1 cellular context compared by ENCODE assay signal in the genomic region with DNA sequence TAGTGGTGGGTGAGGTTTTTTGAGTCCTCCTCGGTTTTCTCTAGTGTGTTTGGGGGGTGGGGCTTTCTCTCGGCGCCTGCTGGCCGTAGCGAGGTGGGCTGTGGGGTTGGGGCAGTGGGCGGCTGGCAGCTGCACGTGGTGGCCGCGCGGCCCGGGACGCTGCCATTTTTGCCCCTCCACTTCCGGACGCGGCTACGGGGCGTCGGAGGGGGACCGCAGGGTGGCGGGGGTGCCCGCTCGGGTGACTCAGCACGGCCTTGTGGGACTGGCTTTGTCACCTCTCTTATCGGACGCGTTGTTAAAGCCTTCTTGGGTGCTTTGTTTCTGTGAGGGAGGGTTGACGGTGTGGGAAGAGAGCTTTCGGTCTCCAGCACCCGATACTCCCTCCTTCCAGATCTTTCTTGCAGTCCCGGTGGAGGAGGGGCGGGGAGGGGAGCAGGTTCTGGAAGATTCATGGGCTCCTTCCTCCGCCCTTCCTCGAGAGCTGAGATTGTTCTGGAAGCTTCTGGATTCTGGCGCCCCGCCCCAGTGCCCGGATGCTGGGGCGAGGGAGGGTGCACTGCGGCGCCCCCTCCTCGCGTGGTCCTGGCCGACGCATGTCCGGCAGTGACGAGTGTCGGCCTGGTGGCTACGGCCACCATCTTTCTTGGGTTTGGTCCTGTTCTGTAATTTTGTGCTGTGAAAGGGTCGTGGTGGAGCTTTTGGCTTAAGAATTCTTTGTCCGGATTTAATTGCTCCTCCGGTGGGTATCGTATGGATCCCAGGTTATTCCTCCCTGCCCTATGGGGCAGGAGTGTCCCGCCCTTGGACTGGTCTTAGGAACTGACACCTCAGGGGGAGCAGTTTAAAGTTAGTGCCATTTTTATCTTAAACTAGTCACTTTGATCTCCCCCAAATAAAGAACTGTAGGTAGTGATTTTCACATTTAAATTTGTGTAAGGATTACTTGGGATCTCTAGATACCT.
TF ChIP-seq lines count a peak whose summit lies in the region.

No MANE protein-coding gene starts in this region.

TF ChIP-seq in K562, 482 proteins besides CTCF, POLR2A, EP300 and RAD21 (continued from another document and continues in another):
- TF ChIP-seq HOMEZ (CRISPR knock-in tag; IDR thresholded peaks at IDR 0.05) (no peak), NFIC (IDR thresholded peaks at IDR 0.05) (no peak), POU5F1 (IDR thresholded peaks at IDR 0.05; ENCODE audit: borderline replicate concordance, low read depth, low read length, partially characterized antibody) (peak; percentile 69), PHB (CRISPR knock-in tag; IDR thresholded peaks at IDR 0.05) (peak; percentile 71), KDM1A (IDR thresholded peaks at IDR 0.05) (peak in 1 of 2 experiments; percentile 58; a peak in 1 of 4 replicates), BCOR (IDR thresholded peaks at IDR 0.05) (0 out of 2 replicates have a peak, but pooled peaks have one; percentile 3), CHD1 (IDR thresholded peaks at IDR 0.05; ENCODE audit: low read length) (peak; percentile 97), MCM2 (IDR thresholded peaks at IDR 0.05; ENCODE audit: low read depth) (no peak), NFRKB (IDR thresholded peaks at IDR 0.05; ENCODE audit: low read depth) (peak; percentile 92), RFX5 (IDR thresholded peaks at IDR 0.05; ENCODE audit: low read depth, low read length) (no peak), FIP1L1 (IDR thresholded peaks at IDR 0.05; ENCODE audit: low read depth, low read length, poor library complexity, severe bottlenecking) (peak; percentile 87), ZNF695 (CRISPR knock-in tag; IDR thresholded peaks at IDR 0.05) (no peak), ZFP30 (CRISPR knock-in tag; IDR thresholded peaks at IDR 0.05; ENCODE audit: borderline replicate concordance) (no peak), RBM14 (IDR thresholded peaks at IDR 0.05; ENCODE audit: borderline replicate concordance, insufficient read depth, low read depth, low read length) (peak; percentile 91; the same call in 1 of the 2 replicates), RBM39 (optimal IDR thresholded peaks at IDR 0.05; ENCODE audit: low read depth, low read length) (peak; percentile 64), MCM3 (IDR thresholded peaks at IDR 0.05) (no peak), DDX20 (tag; IDR thresholded peaks at IDR 0.05; ENCODE audit: low read depth) (no peak), MCM7 (IDR thresholded peaks at IDR 0.05) (peak in 1 of 2 experiments; percentile 4; a peak in 1 of 4 replicates), ARHGAP35 (IDR thresholded peaks at IDR 0.05; ENCODE audit: partially characterized antibody) (no peak), ZMIZ1 (IDR thresholded peaks at IDR 0.05; ENCODE audit: low read depth in 2 of 2, low read length in 2 of 2) (peak in 1 of 2 experiments; percentile 54; a peak in 2 of 4 replicates), TRIM28 (IDR thresholded peaks at IDR 0.05) (no peak), CUX1 (CRISPR knock-in tag; IDR thresholded peaks at IDR 0.05) (peak; percentile 84; the same call in 1 of the 2 replicates), POLR3A (IDR thresholded peaks at IDR 0.05; ENCODE audit: borderline replicate concordance, extremely low read depth, insufficient read depth, insufficient read length) (no peak), ZNF444 (CRISPR knock-in tag; IDR thresholded peaks at IDR 0.05) (no peak), ARID1B (IDR thresholded peaks at IDR 0.05) (peak; percentile 78), CXXC5 (CRISPR knock-in tag; IDR thresholded peaks at IDR 0.05) (peak; percentile 78), HNRNPL (IDR thresholded peaks at IDR 0.05; ENCODE audit: low read depth, low read length) (peak; percentile 93), ZNF12 (CRISPR knock-in tag; IDR thresholded peaks at IDR 0.05) (no peak), MTA3 (IDR thresholded peaks at IDR 0.05; ENCODE audit: borderline replicate concordance) (no peak; the same call in none of the 2 replicates), PHTF2 (CRISPR knock-in tag; IDR thresholded peaks at IDR 0.05) (no peak), SP1 (CRISPR knock-in tag; IDR thresholded peaks at IDR 0.05) (no peak), WHSC1 (IDR thresholded peaks at IDR 0.05; ENCODE audit: low read length) (no peak), ELK3 (CRISPR knock-in tag; IDR thresholded peaks at IDR 0.05) (0 out of 2 replicates have a peak, but pooled peaks have one; percentile 32), L3MBTL2 (IDR thresholded peaks at IDR 0.05) (peak; percentile 51), CGGBP1 (CRISPR knock-in tag; IDR thresholded peaks at IDR 0.05) (0 out of 2 replicates have a peak, but pooled peaks have one; percentile 18), ZNF586 (CRISPR knock-in tag; conservative IDR thresholded peaks at IDR 0.05) (no peak; the same call in 1 of the 2 replicates), STAG1 (CRISPR knock-in tag; IDR thresholded peaks at IDR 0.05; ENCODE audit: borderline replicate concordance) (peak; percentile 8; the same call in 1 of the 2 replicates), CHCHD3 (CRISPR knock-in tag; IDR thresholded peaks at IDR 0.05) (no peak), SMC3 (conservative IDR thresholded peaks at IDR 0.05; ENCODE audit: insufficient read depth, low read depth, low read length) (no peak), TSC22D4 (tag; IDR thresholded peaks at IDR 0.05) (no peak), ASH1L (IDR thresholded peaks at IDR 0.05; ENCODE audit: borderline replicate concordance, low read depth, partially characterized antibody) (no peak), E2F3 (CRISPR knock-in tag; IDR thresholded peaks at IDR 0.05) (peak; percentile 68), ZNF507 (tag; conservative IDR thresholded peaks at IDR 0.05) (no peak), U2AF2 (optimal IDR thresholded peaks at IDR 0.05; ENCODE audit: low read depth, low read length) (no peak), NFXL1 (CRISPR knock-in tag; IDR thresholded peaks at IDR 0.05) (0 out of 2 replicates have a peak, but pooled peaks have one; percentile 7), HNRNPH1 (optimal IDR thresholded peaks at IDR 0.05; ENCODE audit: low read depth, low read length) (peak; percentile 91), MAFG (tag; conservative IDR thresholded peaks at IDR 0.05) (peak; percentile 91), C11orf30 (IDR thresholded peaks at IDR 0.05; ENCODE audit: low read depth) (peak; percentile 95), ZNF274 (IDR thresholded peaks at IDR 0.05; ENCODE audit: borderline replicate concordance, low read depth, low read length) (peak; percentile 47; the same call in 1 of the 2 replicates)
- TF ChIP-seq, protein P1, sequence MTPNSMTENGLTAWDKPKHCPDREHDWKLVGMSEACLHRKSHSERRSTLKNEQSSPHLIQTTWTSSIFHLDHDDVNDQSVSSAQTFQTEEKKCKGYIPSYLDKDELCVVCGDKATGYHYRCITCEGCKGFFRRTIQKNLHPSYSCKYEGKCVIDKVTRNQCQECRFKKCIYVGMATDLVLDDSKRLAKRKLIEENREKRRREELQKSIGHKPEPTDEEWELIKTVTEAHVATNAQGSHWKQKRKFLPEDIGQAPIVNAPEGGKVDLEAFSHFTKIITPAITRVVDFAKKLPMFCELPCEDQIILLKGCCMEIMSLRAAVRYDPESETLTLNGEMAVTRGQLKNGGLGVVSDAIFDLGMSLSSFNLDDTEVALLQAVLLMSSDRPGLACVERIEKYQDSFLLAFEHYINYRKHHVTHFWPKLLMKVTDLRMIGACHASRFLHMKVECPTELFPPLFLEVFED (CRISPR knock-in tag; conservative IDR thresholded peaks at IDR 0.05), result no peak; the same call in 1 of the 2 replicates
- TF ChIP-seq, protein P2, sequence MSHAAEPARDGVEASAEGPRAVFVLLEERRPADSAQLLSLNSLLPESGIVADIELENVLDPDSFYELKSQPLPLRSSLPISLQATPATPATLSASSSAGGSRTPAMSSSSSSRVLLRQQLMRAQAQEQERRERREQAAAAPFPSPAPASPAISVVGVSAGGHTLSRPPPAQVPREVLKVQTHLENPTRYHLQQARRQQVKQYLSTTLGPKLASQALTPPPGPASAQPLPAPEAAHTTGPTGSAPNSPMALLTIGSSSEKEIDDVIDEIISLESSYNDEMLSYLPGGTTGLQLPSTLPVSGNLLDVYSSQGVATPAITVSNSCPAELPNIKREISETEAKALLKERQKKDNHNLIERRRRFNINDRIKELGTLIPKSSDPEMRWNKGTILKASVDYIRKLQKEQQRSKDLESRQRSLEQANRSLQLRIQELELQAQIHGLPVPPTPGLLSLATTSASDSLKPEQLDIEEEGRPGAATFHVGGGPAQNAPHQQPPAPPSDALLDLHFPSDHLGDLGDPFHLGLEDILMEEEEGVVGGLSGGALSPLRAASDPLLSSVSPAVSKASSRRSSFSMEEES (CRISPR knock-in tag; IDR thresholded peaks at IDR 0.05), result no peak; the same call in 1 of the 2 replicates
- TF ChIP-seq, protein P3, sequence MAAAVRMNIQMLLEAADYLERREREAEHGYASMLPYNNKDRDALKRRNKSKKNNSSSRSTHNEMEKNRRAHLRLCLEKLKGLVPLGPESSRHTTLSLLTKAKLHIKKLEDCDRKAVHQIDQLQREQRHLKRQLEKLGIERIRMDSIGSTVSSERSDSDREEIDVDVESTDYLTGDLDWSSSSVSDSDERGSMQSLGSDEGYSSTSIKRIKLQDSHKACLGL (CRISPR knock-in tag; IDR thresholded peaks at IDR 0.05; ENCODE audit: borderline replicate concordance, poor library complexity, severe bottlenecking), result peak; percentile 99
